8 cellular contexts compared by ENCODE assay signal in genomic region chr14:33950320-33951182, GRCh38. TPM values are rescaled to one million over a fixed set of nuclear protein-coding genes. Genes with fewer than 3 reads are reported as not detected.
DNase-seq lines count a peak whose midpoint lies in the region; ATAC-seq and TF ChIP-seq lines count a peak whose summit lies in the region.

EGLN3 (minus strand) TSS chr14:33951074; CDS start chr14:33950752, 322 bp downstream.

- H3K27me3 Mint-ChIP-seq in CD4-positive, alpha-beta memory T cell = peaks cover 20 to 26% of the 10 kb centered on the region in 2 donors
- peaks cover 41 to 77% (median 51%) of the 10 kb centered on the region in 5 donors for H3K27me3 Mint-ChIP-seq in naive thymus-derived CD4-positive, alpha-beta T cell

- ATAC-seq in GM19324 (IDR thresholded peaks at IDR 0.05; ENCODE audit: low FRiP score, unreplicated experiment) (peak; percentile 86), HG03457 (IDR thresholded peaks at IDR 0.05; ENCODE audit: unreplicated experiment) (peak; percentile 68)
- ATAC-seq in naive thymus-derived CD4-positive, alpha-beta T cell = peak; percentile 78

- no peaks in the 10 kb centered on the region for H3K36me3 ChIP-seq in CD4-positive, alpha-beta memory T cell (ENCODE audit: insufficient read depth, low read length)
- H3K36me3 ChIP-seq in naive thymus-derived CD4-positive, alpha-beta T cell (ENCODE audit: control insufficient read depth in 2 of 3, insufficient read depth in 3 of 3, low read length in 3 of 3) = no peaks in the 10 kb centered on the region

- peak within 1 kb of the TSS; percentile 9 to 49 for H3K4me3 ChIP-seq in CD4-positive, alpha-beta memory T cell (ENCODE audit: low read length in 2 of 2)
- H3K4me3 ChIP-seq in fibroblast of pulmonary artery (replicated peaks; ENCODE audit: low read depth, low read length) = peak within 1 kb of the TSS; percentile 64
- H3K4me3 ChIP-seq in naive thymus-derived CD4-positive, alpha-beta T cell (ENCODE audit: low read length) = peak within 1 kb of the TSS; percentile 37

- H3K9me3 ChIP-seq in CD4-positive, alpha-beta memory T cell (ENCODE audit: control insufficient read depth in 1 of 2, low read length in 2 of 2) = no peaks in the 10 kb centered on the region
- H3K9me3 ChIP-seq in naive thymus-derived CD4-positive, alpha-beta T cell (ENCODE audit: control insufficient read depth in 2 of 3, low read length in 3 of 3) = no peaks in the 10 kb centered on the region

- POLR2A ChIA-PET in CD4-positive, alpha-beta memory T cell (lab: Charles Lee; ENCODE audit: partially characterized antibody) = interaction anchor here (1.4 kb wide), 1 partner anchor 110 kb away, joined by 4 read pairs; no protein-coding TSS in a partner anchor
- POLR2A ChIA-PET in naive thymus-derived CD4-positive, alpha-beta T cell (lab: Charles Lee) = no interaction called here

- intact Hi-C loops in CD4-positive, alpha-beta memory T cell (cut with micrococcal nuclease) = no loop called here
- intact Hi-C loops in naive thymus-derived CD4-positive, alpha-beta T cell (cut with micrococcal nuclease) = loop anchor here in 1 of 2 donors (1.0 to 2.0 kb wide), 5 partner anchors 68 to 148 kb away; no protein-coding TSS in a partner anchor

- peak within 1 kb of the TSS; percentile 60 to 88 (median 86) for H3K4me3 Mint-ChIP-seq in CD4-positive, alpha-beta memory T cell
- peak within 1 kb of the TSS; percentile 59 to 92 (median 73) for H3K4me3 Mint-ChIP-seq in naive thymus-derived CD4-positive, alpha-beta T cell

- H3K4me1 ChIP-seq in CD4-positive, alpha-beta memory T cell (ENCODE audit: insufficient read depth, low read length) = peaks cover 12% of the 10 kb centered on the region
- peaks cover 4% of the 10 kb centered on the region in 2 donors for H3K4me1 ChIP-seq in naive thymus-derived CD4-positive, alpha-beta T cell (ENCODE audit: control insufficient read depth in 2 of 2, insufficient read depth in 2 of 2, low read length in 2 of 2)

- no peaks in the 10 kb centered on the region for H3K36me3 Mint-ChIP-seq in CD4-positive, alpha-beta memory T cell
- peaks cover 0 to 40% (median 0%) of the 10 kb centered on the region in 5 donors for H3K36me3 Mint-ChIP-seq in naive thymus-derived CD4-positive, alpha-beta T cell

- CTCF ChIA-PET in CD4-positive, alpha-beta memory T cell (lab: Charles Lee; ENCODE audit: partially characterized antibody) = no interaction called here
- CTCF ChIA-PET in naive thymus-derived CD4-positive, alpha-beta T cell (lab: Charles Lee) = no interaction called here

- H3K27me3 ChIP-seq in CD4-positive, alpha-beta memory T cell (ENCODE audit: insufficient read depth, low read length) = peaks cover 8% of the 10 kb centered on the region
- H3K27me3 ChIP-seq in naive thymus-derived CD4-positive, alpha-beta T cell (ENCODE audit: control insufficient read depth in 2 of 2, insufficient read depth in 2 of 2, low read length in 2 of 2) = peaks cover 0 to 4% of the 10 kb centered on the region in 2 donors

- DNase-seq in CD4-positive, alpha-beta memory T cell = peak in 4 of 5 donors; percentile 19 to 40 (median 37)
- DNase-seq in NOMO-1 treated with DMSO at 0.1 percent for 48 hours (lab: John Stamatoyannopoulos, UW; ENCODE audit: unreplicated experiment) (peak; percentile 74), fibroblast of pulmonary artery (ENCODE audit: low read depth) (peak; percentile 71), stromal cell of bone marrow (ENCODE audit: low read depth) (peak; percentile 33)
- peak; percentile 11 to 16 for DNase-seq in activated T-helper 1 cell treated with anti-CD3 and anti-CD28 coated beads, Interleukin-2, amount 50 U/mL, for 16 hours (ENCODE audit: low read depth in 1 of 2, low spot score in 1 of 2)
- peak in 2 of 9 donors; percentile 20 to 87 for DNase-seq in naive thymus-derived CD4-positive, alpha-beta T cell

- H3K9me3 Mint-ChIP-seq in CD4-positive, alpha-beta memory T cell = no peaks in the 10 kb centered on the region
- H3K9me3 Mint-ChIP-seq in naive thymus-derived CD4-positive, alpha-beta T cell = peaks cover 0 to 8% (median 0%) of the 10 kb centered on the region in 11 donors

- TF ChIP-seq CTCF in fibroblast of pulmonary artery (IDR thresholded peaks at IDR 0.05; ENCODE audit: low read length, missing control alignments) = no peak

- peak within 1 kb of the TSS in 3 of 7 donors; percentile 26 to 58 (median 29) for H3K27ac Mint-ChIP-seq in CD4-positive, alpha-beta memory T cell
- peak within 1 kb of the TSS in 1 of 9 donors; percentile 84 for H3K27ac Mint-ChIP-seq in naive thymus-derived CD4-positive, alpha-beta T cell

- peaks cover 14 to 40% (median 25%) of the 10 kb centered on the region in 4 donors for H3K4me1 Mint-ChIP-seq in CD4-positive, alpha-beta memory T cell
- peaks cover 13 to 44% (median 24%) of the 10 kb centered on the region in 7 donors for H3K4me1 Mint-ChIP-seq in naive thymus-derived CD4-positive, alpha-beta T cell

- no peak within 1 kb of the TSS for H3K27ac ChIP-seq in CD4-positive, alpha-beta memory T cell (ENCODE audit: low read depth, low read length)
- H3K27ac ChIP-seq in naive thymus-derived CD4-positive, alpha-beta T cell (ENCODE audit: low read depth, low read length) = no peak within 1 kb of the TSS

RNA-seq across cellular contexts. Expression of gene EGLN3, which starts in this region (rescaled TPM):
- 1 to 10 TPM; 4.0 to 4.9 TPM for total RNA-seq in CD4-positive, alpha-beta memory T cell
- polyA plus RNA-seq in CD4-positive, alpha-beta memory T cell = 10 to 100 TPM in 1 of 2 donors, 1 to 10 TPM in 1; 5.7 to 15.4 TPM
- 10 to 100 TPM in 1 of 5 experiments, 1 to 10 TPM in 3, under 1 TPM in 1; 0.97 to 96.5 (median 1.3) TPM for total RNA-seq in naive thymus-derived CD4-positive, alpha-beta T cell
- polyA plus RNA-seq in naive thymus-derived CD4-positive, alpha-beta T cell = 1 to 10 TPM in 1 of 2 donors, under 1 TPM in 1; 0.71 to 1.5 TPM
